Comparison of ENCODE assay signal across 8 cellular contexts in the genomic region with DNA sequence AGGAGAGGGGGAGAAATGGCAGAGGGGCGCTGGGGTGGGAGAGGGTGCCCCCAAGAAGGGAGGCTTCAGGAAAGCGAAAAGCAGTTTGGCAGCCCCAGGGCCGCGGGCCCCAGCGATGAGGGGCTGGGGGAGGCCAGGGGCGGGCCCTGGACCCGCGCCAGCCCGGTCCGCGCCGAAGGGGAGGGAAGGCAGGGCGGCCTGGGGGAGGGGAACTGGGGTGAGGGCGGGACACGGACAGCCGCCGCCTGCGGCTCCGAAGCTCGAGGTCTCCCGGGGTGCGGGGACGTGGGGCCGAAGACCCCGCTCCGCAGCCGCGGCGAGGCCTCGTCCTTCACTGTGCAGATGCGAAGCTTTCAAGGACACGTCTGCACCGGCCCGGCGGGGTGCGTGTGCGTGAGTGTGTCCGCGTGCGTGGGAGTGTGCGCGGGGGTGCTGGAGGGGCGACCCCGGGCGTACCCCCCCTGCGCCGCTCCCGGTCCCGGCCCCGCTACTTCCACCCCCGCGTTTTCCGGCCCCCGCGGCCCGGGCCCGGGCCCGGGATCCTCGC. TPM values are rescaled to one million over a fixed set of nuclear protein-coding genes. Genes with fewer than 3 reads are reported as not detected.
A peak's percentile ranks its signal among the peaks of the same experiment; 100 is the strongest.
DNase-seq lines count a peak whose midpoint lies in the region; ATAC-seq and TF ChIP-seq lines count a peak whose summit lies in the region.

No MANE protein-coding gene starts in this region.

- no peak overlapping the region for H3K9ac ChIP-seq in fibroblast of lung (ENCODE audit: insufficient read depth, low read length)
- no peak overlapping the region for H3K9ac ChIP-seq in parathyroid adenoma

- H3K4me3 ChIP-seq in HAP-1 (peak overlapping the region; percentile 32), fibroblast of lung (replicated peaks in 1 of 4; ENCODE audit: control extremely low read depth in 1 of 4, insufficient read depth in 1 of 4, low read depth in 3 of 4, low read length in 4 of 4) (peak overlapping the region; percentile 33 to 65 (median 42)), parathyroid adenoma (ENCODE audit: low read depth, low read length) (peak overlapping the region; percentile 64)

- no peaks in the 10 kb centered on the region for H3K27me3 ChIP-seq in HAP-1 (ENCODE audit: low read depth)
- H3K27me3 ChIP-seq in fibroblast of lung (ENCODE audit: control insufficient read depth, insufficient read depth, low read length) = no peaks in the 10 kb centered on the region
- H3K27me3 ChIP-seq in parathyroid adenoma (ENCODE audit: control insufficient read depth, insufficient read depth, low read length) = no peaks in the 10 kb centered on the region

- H3K4me1 ChIP-seq in HAP-1 = peaks cover 8% of the 10 kb centered on the region
- H3K4me1 ChIP-seq in fibroblast of lung (ENCODE audit: control insufficient read depth, extremely low read depth, insufficient read depth, low read length) = peaks cover 2% of the 10 kb centered on the region
- H3K4me1 ChIP-seq in parathyroid adenoma = no peaks in the 10 kb centered on the region

- TF ChIP-seq CTCF in fibroblast of lung (conservative IDR thresholded peaks at IDR 0.05 in 1 of 2, IDR thresholded peaks at IDR 0.05 in 1 of 2; ENCODE audit: low read depth in 1 of 2, low read length in 2 of 2) (no peak), parathyroid adenoma (IDR thresholded peaks at IDR 0.05) (no peak)

- H4K20me1 ChIP-seq in fibroblast of lung (ENCODE audit: control insufficient read depth, extremely low read depth, insufficient read depth, low read length) = no peaks in the 10 kb centered on the region

- H3K27me3 Mint-ChIP-seq in activated CD4-positive, alpha-beta memory T cell treated with anti-CD3 and anti-CD28 coated beads for 36 hours = no peaks in the 10 kb centered on the region

- CTCF ChIA-PET in activated CD4-positive, alpha-beta memory T cell treated with anti-CD3 and anti-CD28 coated beads for 36 hours (lab: Charles Lee) = interaction anchor here (1.0 to 1.4 kb wide), 2 partner anchors 13 to 26 kb away, joined by 3 to 4 read pairs; no protein-coding TSS in a partner anchor

- in situ Hi-C loops in HAP-1 (cut with MboI; ENCODE audit: low sequenced_read_pairs) = no loop called here

- no peaks in the 10 kb centered on the region for H3K36me3 ChIP-seq in HAP-1 (replicated peaks)
- no peaks in the 10 kb centered on the region for H3K36me3 ChIP-seq in fibroblast of lung (ENCODE audit: control insufficient read depth, insufficient read depth, low read length)
- H3K36me3 ChIP-seq in parathyroid adenoma (ENCODE audit: control insufficient read depth, insufficient read depth, low read length) = no peaks in the 10 kb centered on the region

- intact Hi-C loops in activated CD4-positive, alpha-beta memory T cell treated with anti-CD3 and anti-CD28 coated beads for 36 hours (cut with micrococcal nuclease) = loop anchor here (2.0 to 5.0 kb wide), 3 partner anchors 18 to 38 kb away; no protein-coding TSS in a partner anchor

- ATAC-seq in GM19455 (IDR thresholded peaks at IDR 0.05; ENCODE audit: unreplicated experiment) (no peak), HG03432 (IDR thresholded peaks at IDR 0.05; ENCODE audit: unreplicated experiment) (no peak)

- H3K27ac ChIP-seq in fibroblast of lung (ENCODE audit: insufficient read depth, low read length) (no peak overlapping the region), parathyroid adenoma (peak overlapping the region; percentile 47)

- H3K9me3 ChIP-seq in HAP-1 (no peaks in the 10 kb centered on the region), fibroblast of lung (ENCODE audit: control insufficient read depth, insufficient read depth, low read depth, low read length) (no peaks in the 10 kb centered on the region), parathyroid adenoma (ENCODE audit: control insufficient read depth, low read length) (no peaks in the 10 kb centered on the region)

- peak overlapping the region; percentile 75 for H3K4me2 ChIP-seq in fibroblast of lung (ENCODE audit: extremely low read depth, insufficient read depth, low read length)
- peak overlapping the region; percentile 90 for H3K4me2 ChIP-seq in parathyroid adenoma (ENCODE audit: low read length)

- DNase-seq in AG08396 (ENCODE audit: low spot score) = peak; percentile 59
- peak in 1 of 2 experiments; percentile 62 for DNase-seq in HAP-1 (ENCODE audit: low spot score in 2 of 2)
- DNase-seq in activated CD4-positive, alpha-beta memory T cell treated with anti-CD3 and anti-CD28 coated beads for 36 hours = peak; percentile 39
- no peak for DNase-seq in fibroblast of lung (ENCODE audit: low read depth in 2 of 2)
- DNase-seq in SIG-M5 (lab: John Stamatoyannopoulos, UW) = no peak

- H3K4me3 Mint-ChIP-seq in activated CD4-positive, alpha-beta memory T cell treated with anti-CD3 and anti-CD28 coated beads for 36 hours = peak overlapping the region; percentile 59

- H3K36me3 Mint-ChIP-seq in activated CD4-positive, alpha-beta memory T cell treated with anti-CD3 and anti-CD28 coated beads for 36 hours = no peaks in the 10 kb centered on the region

- peaks cover 47% of the 10 kb centered on the region for H3K4me1 Mint-ChIP-seq in activated CD4-positive, alpha-beta memory T cell treated with anti-CD3 and anti-CD28 coated beads for 36 hours (ENCODE audit: low read depth)

- POLR2A ChIA-PET in activated CD4-positive, alpha-beta memory T cell treated with anti-CD3 and anti-CD28 coated beads for 36 hours (lab: Charles Lee) = interaction anchor here (1.0 to 1.1 kb wide), 2 partner anchors 26 to 64 kb away, joined by 3 read pairs; no protein-coding TSS in a partner anchor

- peak overlapping the region; percentile 76 for H3K27ac Mint-ChIP-seq in activated CD4-positive, alpha-beta memory T cell treated with anti-CD3 and anti-CD28 coated beads for 36 hours

- H2AFZ ChIP-seq in fibroblast of lung (ENCODE audit: low read length) (no peak overlapping the region), parathyroid adenoma (peak overlapping the region; percentile 72)

- no peaks in the 10 kb centered on the region for H3K79me2 ChIP-seq in fibroblast of lung (ENCODE audit: control insufficient read depth, insufficient read depth, low read length)
- H3K79me2 ChIP-seq in parathyroid adenoma = no peaks in the 10 kb centered on the region

- no peaks in the 10 kb centered on the region for H3K9me3 Mint-ChIP-seq in activated CD4-positive, alpha-beta memory T cell treated with anti-CD3 and anti-CD28 coated beads for 36 hours

RNA-seq across cellular contexts. Expression of gene DNMT3A, which starts 1.3 kb away (rescaled TPM):
- total RNA-seq in activated CD4-positive, alpha-beta memory T cell treated with anti-CD3 and anti-CD28 coated beads for 36 hours = 10 to 100 TPM; 52.0 to 52.5 TPM
- 16.9 and 19.7 TPM in 2 replicates for total RNA-seq in fibroblast of lung
- polyA plus RNA-seq in fibroblast of lung = 3.6 and 3.7 TPM in 2 replicates
- polyA plus RNA-seq in fibroblast of lung (2012) = 6.9 and 8.6 TPM in 2 replicates
- 6.6 and 44.1 TPM in 2 replicates for polyA minus RNA-seq in fibroblast of lung (ENCODE audit: low replicate concordance)

Comparison
In these comparisons a context has a peak if more than half of its experiments do, and no peak if none do; other contexts are left out.
1. DNase-seq: peak in AG08396 (single experiment) and activated CD4-positive, alpha-beta memory T cell treated with anti-CD3 and anti-CD28 coated beads for 36 hours (single experiment); none in fibroblast of lung (0 of 2) and SIG-M5 (single experiment).
2. Peak in every context shown above with its lines, with median percentiles within 50 percentile points of each other: H3K4me3 ChIP-seq.